15 cellular contexts compared by ENCODE assay signal in genomic region chr16:19132898-19133297, GRCh38. TPM values are rescaled to one million over a fixed set of nuclear protein-coding genes. Genes with fewer than 3 reads are reported as not detected.
DNase-seq lines count a peak whose midpoint lies in the region; ATAC-seq and TF ChIP-seq lines count a peak whose summit lies in the region.
"Had no signal": no experiment of that assay in that cellular context is flagged by ENCODE, and none has a peak within 500 bp of the region (broad histone marks: within the 10 kb centered on the region; RNA-seq: fewer than 3 reads in every experiment).

No MANE protein-coding gene starts in this region.

- ATAC-seq in activated B cell treated with CpG ODN at 0.5 μM for 24 hours (ENCODE audit: low read depth) (peak; percentile 12), gastrocnemius medialis (peak; percentile 22 to 38), HG03571 (IDR thresholded peaks at IDR 0.05; ENCODE audit: unreplicated experiment) (no peak)

- H3K4me3 Mint-ChIP-seq in activated B cell treated with CpG ODN at 0.5 μM for 24 hours = no peak overlapping the region
- H3K4me3 Mint-ChIP-seq: CD14-positive monocyte, immature natural killer cell had no signal

- POLR2A ChIA-PET in activated B cell treated with CpG ODN at 0.5 μM for 24 hours (lab: Charles Lee) = interaction anchor here (0.7 to 2.4 kb wide), 3 partner anchors 11 to 76 kb away, joined by 3 to 17 read pairs (median 3); no protein-coding TSS in a partner anchor

- no peaks in the 10 kb centered on the region for H3K27me3 ChIP-seq in GM06990 (replicated peaks; ENCODE audit: control insufficient read depth, insufficient read depth, low read length)
- H3K27me3 ChIP-seq in gastrocnemius medialis = no peaks in the 10 kb centered on the region

- DNase-seq in GM06990 (ENCODE audit: extremely low read depth, insufficient read length) (peak; percentile 53), KBM-7 (peak; percentile 45), activated B cell treated with CpG ODN at 0.5 μM for 24 hours (no peak), gastrocnemius medialis (peak in 1 of 2 donors; percentile 28), HuH-7.5 (ENCODE audit: low spot score) (no peak), pons (ENCODE audit: low spot score) (no peak)
- DNase-seq: activated CD4-positive, alpha-beta T cell treated with anti-CD3 and anti-CD28 coated beads for 1 hour; activated naive CD4-positive, alpha-beta T cell treated with anti-CD3 and anti-CD28 coated beads, Interleukin-2, amount 50 U/mL, for 16 hours; immature natural killer cell; NCI-H1105; NCI-H226; nucleus accumbens; OCI-M1 had no signal

- no peaks in the 10 kb centered on the region for H3K9me3 ChIP-seq in gastrocnemius medialis

- H3K27me3 Mint-ChIP-seq in activated B cell treated with CpG ODN at 0.5 μM for 24 hours = peaks cover 2% of the 10 kb centered on the region

- no peak for TF ChIP-seq POLR2A in gastrocnemius medialis (IDR thresholded peaks at IDR 0.05)

- in situ Hi-C loops in KBM-7 (cut with MboI; ENCODE audit: low pct_unique_long_range_greater_than_20kb, low sequenced_read_pairs) = no loop called here
- in situ Hi-C loops in gastrocnemius medialis (cut with MboI; ENCODE audit: low sequenced_read_pairs in 4 of 4) = no loop called here

- CTCF ChIA-PET in activated B cell treated with CpG ODN at 0.5 μM for 24 hours (lab: Charles Lee) = interaction anchor here (1.4 kb wide), 1 partner anchor 38 kb away, joined by 3 read pairs; no protein-coding TSS in a partner anchor

- TF ChIP-seq CTCF in GM06990 (IDR thresholded peaks at IDR 0.05; ENCODE audit: insufficient read depth, low read length, poor library complexity, severe bottlenecking) = no peak
- TF ChIP-seq CTCF in activated B cell treated with CpG ODN at 0.5 μM for 24 hours (IDR thresholded peaks at IDR 0.05) = no peak
- TF ChIP-seq CTCF in gastrocnemius medialis (IDR thresholded peaks at IDR 0.05 in 4 of 5, conservative IDR thresholded peaks at IDR 0.05 in 1 of 5) = no peak

- no peak overlapping the region for H3K4me3 ChIP-seq in GM06990 (replicated peaks; ENCODE audit: low read depth, low read length)
- H3K4me3 ChIP-seq in gastrocnemius medialis = no peak overlapping the region

- H3K9me3 Mint-ChIP-seq in activated B cell treated with CpG ODN at 0.5 μM for 24 hours = no peaks in the 10 kb centered on the region
- H3K9me3 Mint-ChIP-seq: immature natural killer cell had no signal

- H3K4me1 Mint-ChIP-seq in activated B cell treated with CpG ODN at 0.5 μM for 24 hours = peaks cover 35% of the 10 kb centered on the region

- intact Hi-C loops in activated B cell treated with CpG ODN at 0.5 μM for 24 hours (cut with micrococcal nuclease) (loop anchor here (5.0 kb wide), 1 partner anchor 36 kb away; no protein-coding TSS in a partner anchor), gastrocnemius medialis (cut with DNase I; ENCODE audit: low total_unique reads) (no loop called here)

- peaks cover 36 to 39% of the 10 kb centered on the region in 2 donors for H3K4me1 ChIP-seq in gastrocnemius medialis

- peak overlapping the region; percentile 41 for H3K27ac Mint-ChIP-seq in activated B cell treated with CpG ODN at 0.5 μM for 24 hours
- H3K27ac Mint-ChIP-seq: immature natural killer cell had no signal

- peak overlapping the region in 3 of 4 donors; percentile 71 to 81 (median 78) for H3K27ac ChIP-seq in gastrocnemius medialis

- H3K36me3 ChIP-seq in GM06990 (ENCODE audit: control insufficient read depth, insufficient read depth, low read length) = no peaks in the 10 kb centered on the region
- H3K36me3 ChIP-seq in gastrocnemius medialis = no peaks in the 10 kb centered on the region

- no peaks in the 10 kb centered on the region for H3K36me3 Mint-ChIP-seq in activated B cell treated with CpG ODN at 0.5 μM for 24 hours (ENCODE audit: low read depth)
- H3K36me3 Mint-ChIP-seq: CD14-positive monocyte, immature natural killer cell had no signal

RNA-seq across cellular contexts. Expression of gene ITPRIPL2, which starts 19.1 kb away (rescaled TPM):
- 7.4 and 8.3 TPM in 2 replicates for total RNA-seq in activated B cell treated with CpG ODN at 0.5 μM for 24 hours
- 10 to 100 TPM; 13.3 to 18.9 (median 18.5) TPM for total RNA-seq in gastrocnemius medialis

RNA-seq across cellular contexts. Expression of gene SYT17, which starts 35.1 kb away (rescaled TPM):
- total RNA-seq in activated B cell treated with CpG ODN at 0.5 μM for 24 hours = 21.2 and 25.4 TPM in 2 replicates
- total RNA-seq in gastrocnemius medialis = under 1 TPM; 0.10 to 0.87 (median 0.18) TPM

Comparison
In these comparisons a context has a peak if more than half of its experiments do, and no peak if none do; other contexts are left out.
1. DNase-seq: peak in GM06990 (single experiment) and KBM-7 (single experiment); none in activated B cell treated with CpG ODN at 0.5 μM for 24 hours (single experiment), HuH-7.5 (single experiment) and pons (single experiment).
2. RNA of gene SYT17, which starts 35.1 kb away (total RNA-seq): 21.2 to 25.4 TPM in activated B cell treated with CpG ODN at 0.5 μM for 24 hours; 0.10 to 0.87 TPM in gastrocnemius medialis; every median in the first group is over 10 times any median in the second.